16 cellular contexts compared by ENCODE assay signal in the genomic region with DNA sequence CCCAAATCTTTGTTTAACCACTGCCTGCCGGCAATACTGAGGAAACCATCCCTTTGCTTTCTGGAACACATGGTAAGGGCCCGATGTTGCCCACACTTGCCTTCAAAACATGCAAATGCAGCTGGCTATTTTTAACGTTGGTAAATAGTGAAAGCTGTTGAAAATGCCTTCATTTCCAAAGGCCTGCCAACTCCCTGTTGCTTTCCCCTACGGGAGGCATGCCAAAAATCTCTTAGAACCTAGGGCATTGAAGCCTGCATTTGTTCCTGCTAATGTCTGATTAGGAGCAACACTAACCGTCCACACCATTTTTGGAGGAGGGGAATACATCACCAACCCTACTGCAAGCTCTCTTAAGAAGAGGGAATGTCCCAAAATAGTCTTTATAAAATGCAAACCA.
A peak's percentile ranks its signal among the peaks of the same experiment; 100 is the strongest.
DNase-seq lines count a peak whose midpoint lies in the region; FAIRE-seq and TF ChIP-seq lines count a peak whose summit lies in the region.
"Had no signal": no experiment of that assay in that cellular context is flagged by ENCODE, and none has a peak within 500 bp of the region (broad histone marks: within the 10 kb centered on the region; RNA-seq: fewer than 3 reads in every experiment).

No MANE protein-coding gene starts in this region.

- no peak overlapping the region for H4K91ac ChIP-seq in H1 (replicated peaks; ENCODE audit: insufficient read length, low read length)

- TF ChIP-seq POLR2A in H1 (IDR thresholded peaks at IDR 0.05; ENCODE audit: control extremely low read depth in 1 of 2, low read depth in 2 of 2, low read length in 2 of 2): no peak

- H3K36me3 ChIP-seq in H1 (ENCODE audit: control insufficient read depth in 2 of 4, insufficient read depth in 4 of 4, low read length in 3 of 4) (no peaks in the 10 kb centered on the region), neural progenitor cell (no peaks in the 10 kb centered on the region), HAP-1 (replicated peaks) (no peaks in the 10 kb centered on the region)
- H3K36me3 ChIP-seq: ovary, WERI-Rb-1 had no signal

- H2BK5ac ChIP-seq in H1 (ENCODE audit: low read depth, low read length): 0 out of 2 replicates have a peak overlapping the region, but pooled peaks have one; percentile 4

- POLR2A ChIA-PET in H1 (lab: Charles Lee; ENCODE audit: partially characterized antibody): interaction anchor here (1.2 kb wide), 1 partner anchor 9 kb away, joined by 3 read pairs; no protein-coding TSS in a partner anchor

- H2AFZ ChIP-seq in H1 (ENCODE audit: low read length): no peak overlapping the region
- peak overlapping the region; percentile 29 for H2AFZ ChIP-seq in neural progenitor cell (replicated peaks)

- H3K23me2 ChIP-seq in H1 (ENCODE audit: low read depth, low read length): no peaks in the 10 kb centered on the region; the same call in 1 of the 2 replicates

- no peak overlapping the region for H2BK20ac ChIP-seq in H1 (ENCODE audit: low read length)

- no peak overlapping the region for H3K4ac ChIP-seq in H1 (replicated peaks; ENCODE audit: insufficient read length, low read depth, low read length)

- no peak overlapping the region for H3K56ac ChIP-seq in H1 (replicated peaks; ENCODE audit: insufficient read length, low read depth, low read length)

- no peaks in the 10 kb centered on the region for H3K27me3 ChIP-seq in H1 (replicated peaks in 1 of 4; ENCODE audit: control insufficient read depth in 3 of 4, extremely low read depth in 1 of 4, insufficient read depth in 3 of 4, low read length in 3 of 4)
- H3K27me3 ChIP-seq in neural progenitor cell: no peaks in the 10 kb centered on the region
- no peaks in the 10 kb centered on the region for H3K27me3 ChIP-seq in HAP-1 (ENCODE audit: low read depth)
- H3K27me3 ChIP-seq: ovary had no signal

- no peak overlapping the region for H2AK5ac ChIP-seq in H1 (ENCODE audit: low read depth, low read length)

- H3K9ac ChIP-seq in H1 (replicated peaks in 1 of 4; ENCODE audit: extremely low read depth in 1 of 4, low read depth in 3 of 4, low read length in 3 of 4): no peak overlapping the region; a peak in 1 of 7 replicates
- H3K9ac ChIP-seq in neural progenitor cell: no peak overlapping the region

- peaks cover 3% of the 10 kb centered on the region for H3K27me3 Mint-ChIP-seq in neural progenitor cell (ENCODE audit: insufficient read depth, low read depth)
- H3K27me3 Mint-ChIP-seq: central memory CD8-positive, alpha-beta T cell had no signal

- peak overlapping the region; percentile 69; the same call in 1 of the 2 replicates for H2BK12ac ChIP-seq in H1 (ENCODE audit: low read depth, low read length)

- no peaks in the 10 kb centered on the region for H3K36me3 Mint-ChIP-seq in neural progenitor cell

- H3K14ac ChIP-seq in H1 (ENCODE audit: insufficient read length): no peak overlapping the region

- H3K4me3 Mint-ChIP-seq in neural progenitor cell: no peak overlapping the region
- H3K4me3 Mint-ChIP-seq: central memory CD8-positive, alpha-beta T cell; type B pancreatic cell had no signal

- WGBS in H1 (ENCODE audit: extremely low coverage in 1 of 2, insufficient coverage in 1 of 2, insufficient read length in 1 of 2, insufficient replicate concordance in 2 of 2, low coverage in 1 of 2, low lambda C conversion rate in 2 of 2, missing lambda C conversion rate in 1 of 2), 2 experiments: 49% methylated on average over 5 of the region's 5 CpGs; no CpG with 5 or more reads in 1 of the 2 experiments

- no peaks in the 10 kb centered on the region for H3F3A ChIP-seq in neural progenitor cell (ENCODE audit: low read depth)

- no peak overlapping the region for H3K23ac ChIP-seq in H1 (ENCODE audit: insufficient read length)

- in situ Hi-C loops in HAP-1 (cut with MboI; ENCODE audit: low sequenced_read_pairs): no loop called here

- H3K9me3 Mint-ChIP-seq in neural progenitor cell: no peaks in the 10 kb centered on the region
- H3K9me3 Mint-ChIP-seq: type B pancreatic cell had no signal

- DNase-seq in DMS79 (lab: John Stamatoyannopoulos, UW) (peak; percentile 64), NCI-H2171 treated with DMSO at 0.1 percent for 48 hours (lab: John Stamatoyannopoulos, UW) (peak; percentile 84), H1 (ENCODE audit: low read depth in 1 of 2, low spot score in 2 of 2) (no peak), neural progenitor cell (ENCODE audit: low spot score) (peak; percentile 28), HAP-1 (ENCODE audit: low spot score in 2 of 2) (no peak), HCEC 1CT (no peak), posterior vena cava (ENCODE audit: low spot score) (no peak)
- DNase-seq in effector CD4-positive, alpha-beta T cell: no peak
- DNase-seq: activated naive CD4-positive, alpha-beta T cell treated with anti-CD3 and anti-CD28 coated beads, Interleukin-2, amount 50 U/mL, for 16 hours; MV-4-11; ovary; WERI-Rb-1 had no signal

- H3K4me2 ChIP-seq in H1 (ENCODE audit: insufficient read depth in 1 of 2, low read depth in 2 of 2, low read length in 2 of 2) (peak overlapping the region; percentile 41 to 67), neural progenitor cell (peak overlapping the region; percentile 11)

- TF ChIP-seq CTCF in H1 (IDR thresholded peaks at IDR 0.05; ENCODE audit: control extremely low read depth in 1 of 3, insufficient read depth in 1 of 3, low read depth in 1 of 3, low read length in 3 of 3) (no peak), neural progenitor cell (IDR thresholded peaks at IDR 0.05) (no peak)

- intact Hi-C loops in posterior vena cava (cut with DNase I): no loop called here

- H3K4me1 ChIP-seq in H1 (replicated peaks in 1 of 4; ENCODE audit: control insufficient read depth in 3 of 4, insufficient read depth in 4 of 4, low read length in 3 of 4) (peaks cover 0 to 11% (median 9%) of the 10 kb centered on the region in 4 experiments; a peak in 3 of 7 replicates), neural progenitor cell (peaks cover 4% of the 10 kb centered on the region), HAP-1 (no peaks in the 10 kb centered on the region)

- TF ChIP-seq EP300 in H1 (IDR thresholded peaks at IDR 0.05; ENCODE audit: borderline replicate concordance in 1 of 2, low read depth in 2 of 2, low read length in 2 of 2): no peak

- H4K5ac ChIP-seq in H1 (ENCODE audit: insufficient read length, low read depth, low read length): no peak overlapping the region

- peak overlapping the region in 1 of 4 experiments; percentile 4; a peak in 1 of 8 replicates for H3K4me3 ChIP-seq in H1 (ENCODE audit: extremely low read depth in 1 of 4, insufficient read depth in 2 of 4, low read depth in 3 of 4, low read length in 4 of 4)
- H3K4me3 ChIP-seq in neural progenitor cell: no peak overlapping the region
- no peak overlapping the region for H3K4me3 ChIP-seq in HAP-1
- H3K4me3 ChIP-seq: ovary, SK-N-MC had no signal

- CTCF ChIA-PET in H1 (lab: Charles Lee; ENCODE audit: partially characterized antibody): interaction anchor here (0.8 kb wide), 1 partner anchor 41 kb away, joined by 3 read pairs; no protein-coding TSS in a partner anchor

- peaks cover 2% of the 10 kb centered on the region for H3K4me1 Mint-ChIP-seq in neural progenitor cell
- H3K4me1 Mint-ChIP-seq: central memory CD8-positive, alpha-beta T cell had no signal

- H3K79me2 ChIP-seq in H1 (ENCODE audit: control insufficient read depth in 1 of 2, insufficient read depth in 2 of 2, low read length in 2 of 2): no peaks in the 10 kb centered on the region
- no peaks in the 10 kb centered on the region for H3K79me2 ChIP-seq in neural progenitor cell (ENCODE audit: low read depth)

- peaks cover 0 to 1% of the 10 kb centered on the region in 2 experiments for H4K20me1 ChIP-seq in H1 (replicated peaks in 1 of 2; ENCODE audit: control insufficient read depth in 1 of 2, insufficient read depth in 2 of 2, low read length in 2 of 2)
- no peaks in the 10 kb centered on the region for H4K20me1 ChIP-seq in neural progenitor cell (ENCODE audit: low read depth)

- no peak for TF ChIP-seq RAD21 in H1 (IDR thresholded peaks at IDR 0.05 in 1 of 2, conservative IDR thresholded peaks at IDR 0.05 in 1 of 2; ENCODE audit: low read depth in 2 of 2, low read length in 2 of 2)

- no peak for FAIRE-seq in H1 (lab: Jason Lieb, UNC)

- no peaks in the 10 kb centered on the region for H3K79me1 ChIP-seq in H1 (ENCODE audit: low read depth, low read length)

- H3K27ac ChIP-seq in H1 (ENCODE audit: low read depth, low read length) (no peak overlapping the region), neural progenitor cell (no peak overlapping the region)
- H3K27ac ChIP-seq: epithelial cell of prostate, ovary, SK-N-MC, WERI-Rb-1 had no signal

- H2BK15ac ChIP-seq in H1 (ENCODE audit: low read length): no peak overlapping the region

- H3K27ac Mint-ChIP-seq in neural progenitor cell: no peak overlapping the region
- H3K27ac Mint-ChIP-seq: type B pancreatic cell had no signal

- H3K9me3 ChIP-seq in H1 (ENCODE audit: insufficient read depth in 2 of 2, low read depth in 1 of 2, low read length in 1 of 2) (no peaks in the 10 kb centered on the region), neural progenitor cell (ENCODE audit: low read depth) (no peaks in the 10 kb centered on the region), HAP-1 (no peaks in the 10 kb centered on the region)
- H3K9me3 ChIP-seq: ovary had no signal

- H4K8ac ChIP-seq in H1 (ENCODE audit: extremely low read depth, insufficient read depth, low read length): no peak overlapping the region

- no peak overlapping the region for H2BK120ac ChIP-seq in H1 (replicated peaks; ENCODE audit: low read depth, low read length)

- no peak overlapping the region for H3K18ac ChIP-seq in H1 (ENCODE audit: extremely low read depth, low read length)

TF ChIP-seq in H1, 55 proteins besides CTCF, POLR2A, EP300 and RAD21:
- TF ChIP-seq, protein P1, sequence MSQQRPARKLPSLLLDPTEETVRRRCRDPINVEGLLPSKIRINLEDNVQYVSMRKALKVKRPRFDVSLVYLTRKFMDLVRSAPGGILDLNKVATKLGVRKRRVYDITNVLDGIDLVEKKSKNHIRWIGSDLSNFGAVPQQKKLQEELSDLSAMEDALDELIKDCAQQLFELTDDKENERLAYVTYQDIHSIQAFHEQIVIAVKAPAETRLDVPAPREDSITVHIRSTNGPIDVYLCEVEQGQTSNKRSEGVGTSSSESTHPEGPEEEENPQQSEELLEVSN (IDR thresholded peaks at IDR 0.05): no peak
- TF ChIP-seq HDAC6 (IDR thresholded peaks at IDR 0.05; ENCODE audit: low read depth, low read length) (no peak), SIRT6 (IDR thresholded peaks at IDR 0.05; ENCODE audit: low read length) (no peak)
- TF ChIP-seq, protein P2, sequence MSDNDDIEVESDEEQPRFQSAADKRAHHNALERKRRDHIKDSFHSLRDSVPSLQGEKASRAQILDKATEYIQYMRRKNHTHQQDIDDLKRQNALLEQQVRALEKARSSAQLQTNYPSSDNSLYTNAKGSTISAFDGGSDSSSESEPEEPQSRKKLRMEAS (IDR thresholded peaks at IDR 0.05): 0 out of 2 replicates have a peak, but pooled peaks have one; percentile 30

Comparison
In these comparisons a context has a peak if more than half of its experiments do, and no peak if none do; other contexts are left out.
1. DNase-seq: peak in DMS79 (single experiment), NCI-H2171 treated with DMSO at 0.1 percent for 48 hours (single experiment) and neural progenitor cell (single experiment); none in H1 (0 of 2), HAP-1 (0 of 2), HCEC 1CT (single experiment), effector CD4-positive, alpha-beta T cell (single experiment) and posterior vena cava (single experiment).